In the genomic region with DNA sequence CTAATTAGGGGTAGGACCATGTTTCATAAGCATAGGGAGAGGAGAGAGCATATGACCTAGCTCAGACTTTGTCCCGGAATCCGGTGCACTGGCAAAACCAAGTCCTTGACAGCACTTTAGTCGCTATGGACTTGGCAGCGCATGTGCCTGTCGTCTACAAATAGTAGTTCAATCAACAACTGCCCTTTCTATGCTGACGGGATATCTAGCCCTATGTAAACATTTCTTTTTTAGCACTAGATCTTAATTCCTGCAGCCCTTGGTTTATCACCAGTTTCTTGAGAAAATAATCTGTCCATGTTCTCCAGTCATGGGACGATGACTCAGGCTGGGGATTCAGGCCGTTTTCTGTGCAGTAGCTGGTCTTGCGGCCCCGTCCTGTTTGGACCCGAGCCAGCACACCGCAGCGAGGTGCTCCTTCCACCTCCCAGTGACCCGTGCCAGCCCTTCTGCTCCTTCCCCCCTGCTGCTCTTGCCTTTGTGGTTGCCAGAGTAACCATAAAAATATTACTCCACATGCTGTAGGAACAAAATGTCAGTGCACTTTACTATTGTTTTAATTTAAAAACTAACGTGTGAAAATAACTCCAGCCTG, we compare ENCODE assay signal across 10 cellular contexts. TPM values are rescaled to one million over a fixed set of nuclear protein-coding genes. Genes with fewer than 3 reads are reported as not detected.
DNase-seq lines count a peak whose midpoint lies in the region; ATAC-seq and TF ChIP-seq lines count a peak whose summit lies in the region.
"Had no signal": no experiment of that assay in that cellular context is flagged by ENCODE, and none has a peak within 500 bp of the region (broad histone marks: within the 10 kb centered on the region; RNA-seq: fewer than 3 reads in every experiment).

No MANE protein-coding gene starts in this region.

- no peaks in the 10 kb centered on the region for H3K4me1 ChIP-seq in Peyer's patch
- H3K4me1 ChIP-seq: adrenal gland had no signal

- peak overlapping the region; percentile 35 for H3K27ac ChIP-seq in brain microvascular endothelial cell
- H3K27ac ChIP-seq in Peyer's patch = peak overlapping the region in 1 of 4 donors; percentile 39
- H3K27ac ChIP-seq: adrenal gland had no signal

- no peak for TF ChIP-seq POLR2A in Peyer's patch (IDR thresholded peaks at IDR 0.05)

- no peaks in the 10 kb centered on the region for H3K36me3 ChIP-seq in brain microvascular endothelial cell (replicated peaks)
- no peaks in the 10 kb centered on the region for H3K36me3 ChIP-seq in Peyer's patch
- H3K36me3 ChIP-seq: adrenal gland had no signal

- intact Hi-C loops in left colon (cut with DNase I, micrococcal nuclease) = no loop called here

- in situ Hi-C loops in brain microvascular endothelial cell (cut with HindIII; ENCODE audit: low pct_ligation_motif_present, low sequenced_read_pairs) = no loop called here

- H3K27me3 ChIP-seq in brain microvascular endothelial cell (replicated peaks) (no peaks in the 10 kb centered on the region), Peyer's patch (no peaks in the 10 kb centered on the region)
- H3K27me3 ChIP-seq: adrenal gland had no signal

- H3K9me3 ChIP-seq in Peyer's patch = no peaks in the 10 kb centered on the region
- H3K9me3 ChIP-seq: adrenal gland had no signal

- TF ChIP-seq CTCF in brain microvascular endothelial cell (IDR thresholded peaks at IDR 0.05; ENCODE audit: low read depth, low read length, missing control alignments) (no peak), Peyer's patch (IDR thresholded peaks at IDR 0.05) (no peak)

- ATAC-seq in left colon (peak; percentile 92), GM19397 (IDR thresholded peaks at IDR 0.05; ENCODE audit: unreplicated experiment) (no peak), GM18907 (IDR thresholded peaks at IDR 0.05; ENCODE audit: unreplicated experiment) (no peak), HG03378 (IDR thresholded peaks at IDR 0.05; ENCODE audit: unreplicated experiment) (no peak)

- peak; percentile 78 for DNase-seq in A172 (ENCODE audit: low spot score)
- peak; percentile 4 for DNase-seq in LHCN-M2 (ENCODE audit: low read depth)
- DNase-seq in brain microvascular endothelial cell = peak; percentile 89
- peak; percentile 42 to 58 for DNase-seq in left colon
- no peak for DNase-seq in Peyer's patch
- DNase-seq: AML-193 had no signal

- H3K4me3 ChIP-seq in brain microvascular endothelial cell (ENCODE audit: low read depth, low read length) (no peak overlapping the region), Peyer's patch (no peak overlapping the region)
- H3K4me3 ChIP-seq: adrenal gland had no signal

RNA-seq across cellular contexts. Expression of gene MT1HL1, which starts 8.6 kb away (rescaled TPM):
- not detected in 2 replicates for total RNA-seq in A172 (2014; rRNA removed; shearing (Covaris generic))
- total RNA-seq in LHCN-M2 (2014; rRNA removed) (not detected in 2 replicates), left colon (not detected), Peyer's patch (not detected)
- not detected for polyA plus RNA-seq in LHCN-M2 (2012)
- total RNA-seq: adrenal gland had no signal
- polyA plus RNA-seq: adrenal gland had no signal

RNA-seq across cellular contexts. Expression of gene RYR2, which starts 29.1 kb away (rescaled TPM):
- 2.3 and 3.2 TPM in 2 replicates for total RNA-seq in A172 (2014; rRNA removed; shearing (Covaris generic))
- total RNA-seq in LHCN-M2 (2014; rRNA removed) (0.06 TPM in 1 of 2 replicates, not detected in the other), left colon (under 1 TPM; 0.18 to 0.45 TPM), Peyer's patch (1 to 10 TPM in 2 of 4 donors, under 1 TPM in 2; 0.13 to 2.5 (median 0.88) TPM)
- not detected for polyA plus RNA-seq in LHCN-M2 (2012)

Comparison
In these comparisons a context has a peak if more than half of its experiments do, and no peak if none do; other contexts are left out.
1. DNase-seq: peak in A172 (single experiment), LHCN-M2 (single experiment), brain microvascular endothelial cell (single experiment) and left colon (2 of 2); none in Peyer's patch (0 of 3).